24 cellular contexts compared by ENCODE assay signal in the genomic region with DNA sequence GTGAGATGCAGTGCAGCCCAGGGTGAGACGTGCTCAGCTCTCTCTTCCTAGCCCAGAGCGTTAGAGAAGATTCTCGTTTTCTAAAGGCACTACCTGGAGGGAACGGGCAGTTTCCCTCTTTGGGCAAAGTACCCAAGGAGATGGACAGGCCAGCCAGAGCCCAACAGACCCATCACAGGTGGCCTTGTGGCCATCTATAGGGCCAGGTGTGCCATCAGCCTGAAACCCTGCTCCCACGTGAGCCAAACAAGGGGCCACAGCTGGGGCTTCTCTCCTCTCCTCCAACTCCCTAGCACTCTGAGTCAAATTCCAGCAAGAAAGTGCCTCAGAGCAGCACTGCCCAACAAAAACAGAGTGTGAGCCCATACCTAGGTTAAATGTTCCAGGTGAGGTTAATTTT. TPM values are rescaled to one million over a fixed set of nuclear protein-coding genes. Genes with fewer than 3 reads are reported as not detected.
A peak's percentile ranks its signal among the peaks of the same experiment; 100 is the strongest.
DNase-seq lines count a peak whose midpoint lies in the region; ATAC-seq and TF ChIP-seq lines count a peak whose summit lies in the region.
"Had no signal": no experiment of that assay in that cellular context is flagged by ENCODE, and none has a peak within 500 bp of the region (broad histone marks: within the 10 kb centered on the region; RNA-seq: fewer than 3 reads in every experiment).

No MANE protein-coding gene starts in this region.

- H3K4me3 ChIP-seq in GM23338, result no peak overlapping the region
- H3K4me3 ChIP-seq in OCI-LY1 (ENCODE audit: low read depth, low read length, poor library complexity, severe bottlenecking), result no peak overlapping the region
- no peak overlapping the region for H3K4me3 ChIP-seq in gastroesophageal sphincter
- H3K4me3 ChIP-seq: PC-9, SK-N-MC had no signal

- 0 out of 2 replicates have a peak overlapping the region, but pooled peaks have one; percentile 31 for H3K27ac Mint-ChIP-seq in GM23338
- H3K27ac Mint-ChIP-seq: CD8-positive, alpha-beta memory T cell had no signal

- H3K4me1 Mint-ChIP-seq in GM23338, result peaks cover 67% of the 10 kb centered on the region
- H3K4me1 Mint-ChIP-seq: CD8-positive, alpha-beta memory T cell had no signal

- WGBS in gastroesophageal sphincter (ENCODE audit: low coverage in 1 of 2), 2 donors, result 80 to 100% methylated on average over 1 of the region's 5 CpGs

- no peak overlapping the region for H2AFZ ChIP-seq in GM23338
- no peak overlapping the region for H2AFZ ChIP-seq in OCI-LY1 (ENCODE audit: low read length)
- H2AFZ ChIP-seq: PC-9 had no signal

- H3K27me3 ChIP-seq in GM23338 (ENCODE audit: insufficient read depth) (no peaks in the 10 kb centered on the region), OCI-LY1 (ENCODE audit: insufficient read depth, low read length) (no peaks in the 10 kb centered on the region), gastroesophageal sphincter (no peaks in the 10 kb centered on the region)

- peak overlapping the region; percentile 66 for H3K9ac ChIP-seq in OCI-LY1 (ENCODE audit: low read length)

- H3K27ac ChIP-seq in GM23338 (ENCODE audit: low read depth) (no peak overlapping the region), OCI-LY1 (ENCODE audit: low read depth, low read length, poor library complexity, severe bottlenecking) (peak overlapping the region; percentile 98), gastroesophageal sphincter (peak overlapping the region in 3 of 4 donors; percentile 0 to 54 (median 30))
- H3K27ac ChIP-seq: C4-2B, PC-9, SK-N-MC had no signal

- H3K9me3 ChIP-seq in OCI-LY1 (ENCODE audit: low read length) (no peaks in the 10 kb centered on the region), gastroesophageal sphincter (no peaks in the 10 kb centered on the region)

- no peak for ATAC-seq in GM23338
- ATAC-seq in gastroesophageal sphincter, result no peak
- no peak for ATAC-seq in GM21526 (IDR thresholded peaks at IDR 0.05; ENCODE audit: low FRiP score, unreplicated experiment)
- ATAC-seq in GM19351 (IDR thresholded peaks at IDR 0.05; ENCODE audit: unreplicated experiment), result no peak
- ATAC-seq in HG03342 (IDR thresholded peaks at IDR 0.05; ENCODE audit: unreplicated experiment), result no peak

- peaks cover 30% of the 10 kb centered on the region for H3K4me1 ChIP-seq in GM23338 (ENCODE audit: insufficient read depth)
- peaks cover 100% of the 10 kb centered on the region for H3K4me1 ChIP-seq in OCI-LY1 (ENCODE audit: insufficient read depth, low read length, severe bottlenecking)
- peaks cover 5 to 98% (median 24%) of the 10 kb centered on the region in 3 donors for H3K4me1 ChIP-seq in gastroesophageal sphincter

- no peaks in the 10 kb centered on the region for H3K9me2 ChIP-seq in GM23338 (ENCODE audit: insufficient read depth)
- no peaks in the 10 kb centered on the region for H3K9me2 ChIP-seq in OCI-LY1 (ENCODE audit: low read depth, low read length)

- TF ChIP-seq CTCF in GM23338 (conservative IDR thresholded peaks at IDR 0.05; ENCODE audit: low read depth in 2 of 2) (no peak), OCI-LY1 (IDR thresholded peaks at IDR 0.05; ENCODE audit: low read length) (no peak), gastroesophageal sphincter (IDR thresholded peaks at IDR 0.05) (no peak)

- H3K36me3 ChIP-seq in GM23338 (ENCODE audit: insufficient read depth), result no peaks in the 10 kb centered on the region
- no peaks in the 10 kb centered on the region for H3K36me3 ChIP-seq in OCI-LY1 (ENCODE audit: insufficient read depth, low read length)
- no peaks in the 10 kb centered on the region for H3K36me3 ChIP-seq in gastroesophageal sphincter

- H3K36me3 Mint-ChIP-seq in GM23338 (ENCODE audit: low read depth), result no peaks in the 10 kb centered on the region
- H3K36me3 Mint-ChIP-seq: CD8-positive, alpha-beta memory T cell had no signal

- H3K9me3 Mint-ChIP-seq in GM23338, result no peaks in the 10 kb centered on the region
- H3K9me3 Mint-ChIP-seq: CD8-positive, alpha-beta memory T cell had no signal

- TF ChIP-seq POLR2A in gastroesophageal sphincter (IDR thresholded peaks at IDR 0.05), result no peak

- H4K20me1 ChIP-seq in GM23338 (replicated peaks; ENCODE audit: insufficient read depth), result no peaks in the 10 kb centered on the region
- H4K20me1 ChIP-seq in OCI-LY1 (ENCODE audit: insufficient read depth, low read length), result no peaks in the 10 kb centered on the region

- H3F3A ChIP-seq in GM23338 (replicated peaks; ENCODE audit: low read depth), result peaks cover 5% of the 10 kb centered on the region
- H3F3A ChIP-seq in OCI-LY1 (ENCODE audit: insufficient read depth, low read length), result peaks cover 6% of the 10 kb centered on the region; the same call in 1 of the 2 replicates

- DNase-seq in GM23338 (ENCODE audit: low spot score), result no peak
- no peak for DNase-seq in stimulated activated CD4-positive, alpha-beta T cell treated with anti-CD3 and anti-CD28 coated beads, Interleukin-2, amount 100 ng/mL, for 24 hours
- DNase-seq: Calu3; CD8-positive, alpha-beta memory T cell; DMS153; GDM1; H7; KBM-7; MV-4-11; NCI-H1417; NCI-H1694 treated with DMSO at 0.1 percent for 48 hours; NCI-H2081 treated with DMSO at 0.1 percent for 48 hours; NCI-H2171 treated with DMSO at 0.1 percent for 48 hours; NCI-H446 treated with DMSO at 0.1 percent for 48 hours; NCI-H526 treated with DMSO at 0.1 percent for 48 hours; PC-9; SHP77 treated with DMSO at 0.1 percent for 48 hours had no signal

- no peak for TF ChIP-seq EP300 in gastroesophageal sphincter (IDR thresholded peaks at IDR 0.05)

- H3K27me3 Mint-ChIP-seq in GM23338 (ENCODE audit: insufficient read depth, low read depth, poor library complexity), result peaks cover 10% of the 10 kb centered on the region

- 0 out of 2 replicates have a peak, but pooled peaks cover 3% of the 10 kb centered on the region for H3K79me2 ChIP-seq in GM23338 (replicated peaks; ENCODE audit: insufficient read depth)
- no peaks in the 10 kb centered on the region for H3K79me2 ChIP-seq in OCI-LY1 (ENCODE audit: insufficient read depth, low read length)

- H3K4me2 ChIP-seq in GM23338 (no peak overlapping the region), OCI-LY1 (ENCODE audit: low read length) (peak overlapping the region; percentile 59)
- H3K4me2 ChIP-seq: PC-9 had no signal

- no peak overlapping the region for H3K4me3 Mint-ChIP-seq in GM23338
- H3K4me3 Mint-ChIP-seq: CD8-positive, alpha-beta memory T cell had no signal

TF ChIP-seq in GM23338, 12 proteins besides CTCF, POLR2A, EP300 and RAD21 (continues in another document):
- no peak for TF ChIP-seq EZH2phosphoT487 (IDR thresholded peaks at IDR 0.05; ENCODE audit: unreplicated experiment)
- TF ChIP-seq ZNF114 (CRISPR knock-in tag; IDR thresholded peaks at IDR 0.05), result no peak
- TF ChIP-seq, protein P1, sequence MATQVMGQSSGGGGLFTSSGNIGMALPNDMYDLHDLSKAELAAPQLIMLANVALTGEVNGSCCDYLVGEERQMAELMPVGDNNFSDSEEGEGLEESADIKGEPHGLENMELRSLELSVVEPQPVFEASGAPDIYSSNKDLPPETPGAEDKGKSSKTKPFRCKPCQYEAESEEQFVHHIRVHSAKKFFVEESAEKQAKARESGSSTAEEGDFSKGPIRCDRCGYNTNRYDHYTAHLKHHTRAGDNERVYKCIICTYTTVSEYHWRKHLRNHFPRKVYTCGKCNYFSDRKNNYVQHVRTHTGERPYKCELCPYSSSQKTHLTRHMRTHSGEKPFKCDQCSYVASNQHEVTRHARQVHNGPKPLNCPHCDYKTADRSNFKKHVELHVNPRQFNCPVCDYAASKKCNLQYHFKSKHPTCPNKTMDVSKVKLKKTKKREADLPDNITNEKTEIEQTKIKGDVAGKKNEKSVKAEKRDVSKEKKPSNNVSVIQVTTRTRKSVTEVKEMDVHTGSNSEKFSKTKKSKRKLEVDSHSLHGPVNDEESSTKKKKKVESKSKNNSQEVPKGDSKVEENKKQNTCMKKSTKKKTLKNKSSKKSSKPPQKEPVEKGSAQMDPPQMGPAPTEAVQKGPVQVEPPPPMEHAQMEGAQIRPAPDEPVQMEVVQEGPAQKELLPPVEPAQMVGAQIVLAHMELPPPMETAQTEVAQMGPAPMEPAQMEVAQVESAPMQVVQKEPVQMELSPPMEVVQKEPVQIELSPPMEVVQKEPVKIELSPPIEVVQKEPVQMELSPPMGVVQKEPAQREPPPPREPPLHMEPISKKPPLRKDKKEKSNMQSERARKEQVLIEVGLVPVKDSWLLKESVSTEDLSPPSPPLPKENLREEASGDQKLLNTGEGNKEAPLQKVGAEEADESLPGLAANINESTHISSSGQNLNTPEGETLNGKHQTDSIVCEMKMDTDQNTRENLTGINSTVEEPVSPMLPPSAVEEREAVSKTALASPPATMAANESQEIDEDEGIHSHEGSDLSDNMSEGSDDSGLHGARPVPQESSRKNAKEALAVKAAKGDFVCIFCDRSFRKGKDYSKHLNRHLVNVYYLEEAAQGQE (IDR thresholded peaks at IDR 0.05; ENCODE audit: unreplicated experiment), result no peak
- no peak for TF ChIP-seq NANOG (IDR thresholded peaks at IDR 0.05; ENCODE audit: borderline replicate concordance)
- TF ChIP-seq, protein P2, sequence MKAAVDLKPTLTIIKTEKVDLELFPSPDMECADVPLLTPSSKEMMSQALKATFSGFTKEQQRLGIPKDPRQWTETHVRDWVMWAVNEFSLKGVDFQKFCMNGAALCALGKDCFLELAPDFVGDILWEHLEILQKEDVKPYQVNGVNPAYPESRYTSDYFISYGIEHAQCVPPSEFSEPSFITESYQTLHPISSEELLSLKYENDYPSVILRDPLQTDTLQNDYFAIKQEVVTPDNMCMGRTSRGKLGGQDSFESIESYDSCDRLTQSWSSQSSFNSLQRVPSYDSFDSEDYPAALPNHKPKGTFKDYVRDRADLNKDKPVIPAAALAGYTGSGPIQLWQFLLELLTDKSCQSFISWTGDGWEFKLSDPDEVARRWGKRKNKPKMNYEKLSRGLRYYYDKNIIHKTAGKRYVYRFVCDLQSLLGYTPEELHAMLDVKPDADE (IDR thresholded peaks at IDR 0.05), result no peak
- no peak for TF ChIP-seq EZH2 (IDR thresholded peaks at IDR 0.05; ENCODE audit: low read depth, unreplicated experiment)
- no peak for TF ChIP-seq ZNF331 (CRISPR knock-in tag; IDR thresholded peaks at IDR 0.05; ENCODE audit: low read depth)
- TF ChIP-seq POLR2AphosphoS5 (IDR thresholded peaks at IDR 0.05; ENCODE audit: low read depth), result no peak

RNA-seq across cellular contexts. Expression of a gene that starts 22.3 kb away (rescaled TPM):
- 10.9 and 11.2 TPM in 2 replicates for total RNA-seq in GM23338 (2014; rRNA removed; shearing (Covaris generic))
- polyA plus RNA-seq in GM23338 (2016; fragmentation: Nextera tagmentation; extraction: Ambion mirVana), result 2.6 and 2.7 TPM in 2 replicates
- total RNA-seq in gastroesophageal sphincter, result 10 to 100 TPM; 63.5 to 87.5 (median 74.3) TPM
- polyA plus RNA-seq: CD8-positive, alpha-beta memory T cell had no signal
